In genomic region chr11:65113839-65114238, GRCh38 we compare ENCODE assay signal across 11 cellular contexts. TPM values are rescaled to one million over a fixed set of nuclear protein-coding genes. Genes with fewer than 3 reads are reported as not detected.
DNase-seq lines count a peak whose midpoint lies in the region; ATAC-seq and TF ChIP-seq lines count a peak whose summit lies in the region.
"Had no signal": no experiment of that assay in that cellular context is flagged by ENCODE, and none has a peak within 500 bp of the region (broad histone marks: within the 10 kb centered on the region; RNA-seq: fewer than 3 reads in every experiment).

No MANE protein-coding gene starts in this region.

- WGBS in hepatocyte (ENCODE audit: low lambda C conversion rate, missing lambda C conversion rate): 90% methylated on average over 6 of the region's 6 CpGs
- WGBS in sigmoid colon, 2 donors: 52 to 73% methylated on average over 6 of the region's 6 CpGs

- H3K9me3 ChIP-seq in hepatocyte (ENCODE audit: low read depth): no peaks in the 10 kb centered on the region
- no peaks in the 10 kb centered on the region for H3K9me3 ChIP-seq in sigmoid colon
- H3K9me3 ChIP-seq: ascending aorta had no signal

- H3K36me3 ChIP-seq in hepatocyte (replicated peaks; ENCODE audit: insufficient read depth, low read depth): no peaks in the 10 kb centered on the region
- peaks cover 0 to 23% (median 5%) of the 10 kb centered on the region in 4 donors for H3K36me3 ChIP-seq in sigmoid colon

- POLR2A ChIA-PET in WTC11 (lab: Charles Lee): no interaction called here

- DNase-seq in activated T-cell treated with anti-CD3 and anti-CD28 coated beads, Interleukin-2, amount 50 U/mL, for 24 hours: no peak
- DNase-seq in activated T-cell treated with anti-CD3 and anti-CD28 coated beads, Interleukin-2, amount 50 U/mL, for 1 hour: no peak
- DNase-seq in WTC11 (ENCODE audit: low spot score) (no peak), hepatocyte (ENCODE audit: low spot score) (no peak), sigmoid colon (peak; percentile 44), GF-D8 (lab: John Stamatoyannopoulos, UW) (no peak), NCI-H128 (lab: John Stamatoyannopoulos, UW; ENCODE audit: unreplicated experiment) (no peak)
- no peak for DNase-seq in effector CD4-positive, alpha-beta T cell
- DNase-seq: activated CD4-positive, alpha-beta T cell treated with anti-CD3 and anti-CD28 coated beads for 1 hour had no signal

- H3K9me2 ChIP-seq in hepatocyte (replicated peaks; ENCODE audit: insufficient read depth): no peaks in the 10 kb centered on the region

- no peak overlapping the region for H2AFZ ChIP-seq in hepatocyte

- intact Hi-C loops in sigmoid colon (cut with DNase I): loop anchor here (10.0 kb wide), 2 partner anchors 269 to 501 kb away; partner anchors contain the start of genes CDC42BPG, MAP3K11 and PCNX3

- H3K4me1 Mint-ChIP-seq in activated T-cell treated with anti-CD3 and anti-CD28 coated beads, Interleukin-2, amount 50 U/mL, for 24 hours (ENCODE audit: low read depth): peaks cover 69% of the 10 kb centered on the region
- H3K4me1 Mint-ChIP-seq in WTC11: peaks cover 20% of the 10 kb centered on the region

- ATAC-seq in WTC11: no peak

- no peaks in the 10 kb centered on the region for H3K9me3 Mint-ChIP-seq in activated T-cell treated with anti-CD3 and anti-CD28 coated beads, Interleukin-2, amount 50 U/mL, for 24 hours
- no peaks in the 10 kb centered on the region for H3K9me3 Mint-ChIP-seq in WTC11

- no peaks in the 10 kb centered on the region for H3K27me3 Mint-ChIP-seq in activated T-cell treated with anti-CD3 and anti-CD28 coated beads, Interleukin-2, amount 50 U/mL, for 24 hours
- no peaks in the 10 kb centered on the region for H3K27me3 Mint-ChIP-seq in WTC11 (ENCODE audit: low read depth)

- H3K4me3 ChIP-seq in hepatocyte (no peak overlapping the region), sigmoid colon (no peak overlapping the region)

- H3K27ac Mint-ChIP-seq in activated T-cell treated with anti-CD3 and anti-CD28 coated beads, Interleukin-2, amount 50 U/mL, for 24 hours: peak overlapping the region; percentile 85
- H3K27ac Mint-ChIP-seq in WTC11: peak overlapping the region; percentile 52

- TF ChIP-seq POLR2A in sigmoid colon (IDR thresholded peaks at IDR 0.05): no peak

- H3K79me2 ChIP-seq in hepatocyte: peaks cover 43% of the 10 kb centered on the region

- H3K4me3 Mint-ChIP-seq in activated T-cell treated with anti-CD3 and anti-CD28 coated beads, Interleukin-2, amount 50 U/mL, for 24 hours: peak overlapping the region; percentile 89
- H3K4me3 Mint-ChIP-seq in WTC11: peak overlapping the region; percentile 91

- H3K27me3 ChIP-seq in hepatocyte: no peaks in the 10 kb centered on the region
- no peaks in the 10 kb centered on the region for H3K27me3 ChIP-seq in sigmoid colon
- H3K27me3 ChIP-seq: ascending aorta had no signal

- CTCF ChIA-PET in WTC11 (lab: Charles Lee): interaction anchor here (1.3 to 4.8 kb wide), 9 partner anchors 7 to 310 kb away, joined by 3 to 56 read pairs (median 11); partner anchors contain the start of genes ARL2, CAPN1, FAU and MRPL49

- no peaks in the 10 kb centered on the region for H4K20me1 ChIP-seq in hepatocyte (ENCODE audit: insufficient read depth, poor library complexity, severe bottlenecking)

- H3K27ac ChIP-seq in hepatocyte: no peak overlapping the region
- no peak overlapping the region for H3K27ac ChIP-seq in sigmoid colon
- H3K27ac ChIP-seq: ascending aorta, KMS-11 had no signal

- H3K4me2 ChIP-seq in hepatocyte: peak overlapping the region; percentile 99
- H3K4me2 ChIP-seq: KMS-11 had no signal

- H3K4me1 ChIP-seq in hepatocyte (ENCODE audit: insufficient read depth) (peaks cover 27% of the 10 kb centered on the region), sigmoid colon (peaks cover 0 to 60% (median 53%) of the 10 kb centered on the region in 4 donors)

- no peak for TF ChIP-seq EP300 in sigmoid colon (IDR thresholded peaks at IDR 0.05)

- no peak for TF ChIP-seq CTCF in WTC11 (IDR thresholded peaks at IDR 0.05)
- TF ChIP-seq CTCF in hepatocyte (IDR thresholded peaks at IDR 0.05; ENCODE audit: poor library complexity): no peak
- TF ChIP-seq CTCF in sigmoid colon (IDR thresholded peaks at IDR 0.05): no peak

- peaks cover 67% of the 10 kb centered on the region for H3K36me3 Mint-ChIP-seq in activated T-cell treated with anti-CD3 and anti-CD28 coated beads, Interleukin-2, amount 50 U/mL, for 24 hours (ENCODE audit: low read depth)
- peaks cover 7% of the 10 kb centered on the region for H3K36me3 Mint-ChIP-seq in WTC11

TF ChIP-seq in WTC11, 78 proteins besides CTCF, POLR2A, EP300 and RAD21 (continues in another document):
- TF ChIP-seq ZNF423 (CRISPR knock-in tag; IDR thresholded peaks at IDR 0.05) (no peak), ZNF219 (CRISPR knock-in tag; IDR thresholded peaks at IDR 0.05; ENCODE audit: borderline replicate concordance) (no peak), SMAD3 (CRISPR knock-in tag; IDR thresholded peaks at IDR 0.05; ENCODE audit: borderline replicate concordance) (no peak), USF1 (CRISPR knock-in tag; IDR thresholded peaks at IDR 0.05) (no peak), TCF7 (CRISPR knock-in tag; IDR thresholded peaks at IDR 0.05; ENCODE audit: low read depth) (no peak), FOXP1 (CRISPR knock-in tag; IDR thresholded peaks at IDR 0.05; ENCODE audit: borderline replicate concordance) (no peak), HMGA2 (CRISPR knock-in tag; IDR thresholded peaks at IDR 0.05) (no peak), ATF3 (CRISPR knock-in tag; conservative IDR thresholded peaks at IDR 0.05) (no peak), CDX4 (CRISPR knock-in tag; IDR thresholded peaks at IDR 0.05; ENCODE audit: borderline replicate concordance) (no peak), ETV6 (CRISPR knock-in tag; IDR thresholded peaks at IDR 0.05) (no peak), NFATC4 (CRISPR knock-in tag; IDR thresholded peaks at IDR 0.05) (no peak), ZMAT4 (CRISPR knock-in tag; IDR thresholded peaks at IDR 0.05) (no peak), JAZF1 (CRISPR knock-in tag; IDR thresholded peaks at IDR 0.05) (no peak)

RNA-seq across cellular contexts. Expression of gene TM7SF2, which starts 2.2 kb away (rescaled TPM):
- total RNA-seq in WTC11 (2021): 63.8 to 74.9 TPM (median 71.5 TPM) in 3 replicates
- total RNA-seq in hepatocyte: 124 and 133 TPM in 2 replicates
- polyA plus RNA-seq in hepatocyte: 194 and 209 TPM in 2 replicates
- total RNA-seq in sigmoid colon: 10 to 100 TPM; 15.6 to 20.3 (median 17.5) TPM
- polyA plus RNA-seq in sigmoid colon: 10 to 100 TPM in 2 of 3 donors, 1 to 10 TPM in 1; 3.6 to 43.2 (median 10.2) TPM

RNA-seq across cellular contexts. Expression of gene ZNHIT2, which starts 3.7 kb away (rescaled TPM):
- total RNA-seq in WTC11 (2021) (15.9 to 18.3 TPM (median 16.7 TPM) in 3 replicates), hepatocyte (8.3 and 13.5 TPM in 2 replicates), sigmoid colon (10 to 100 TPM; 13.6 to 16.3 (median 15.0) TPM)
- polyA plus RNA-seq in hepatocyte (22.1 and 23.7 TPM in 2 replicates), sigmoid colon (10 to 100 TPM in 1 of 3 donors, 1 to 10 TPM in 2; 8.3 to 12.7 (median 9.6) TPM)

RNA-seq across cellular contexts. Expression of gene FAU, which starts 8.1 kb away (rescaled TPM):
- 951 to 991 TPM (median 985 TPM) in 3 replicates for total RNA-seq in WTC11 (2021)
- 211 and 264 TPM in 2 replicates for total RNA-seq in hepatocyte
- polyA plus RNA-seq in hepatocyte: 434 and 462 TPM in 2 replicates
- 1,000 to 10,000 TPM; 1,235 to 1,561 (median 1,347) TPM for total RNA-seq in sigmoid colon
- polyA plus RNA-seq in sigmoid colon: 1,000 to 10,000 TPM in 2 of 3 donors, 100 to 1,000 TPM in 1; 811 to 1,178 (median 1,151) TPM

RNA-seq across cellular contexts. Expression of gene MRPL49, which starts 8.3 kb away (rescaled TPM):
- 51.3 to 55.9 TPM (median 53.3 TPM) in 3 replicates for total RNA-seq in WTC11 (2021)
- total RNA-seq in hepatocyte: 57.6 and 71.0 TPM in 2 replicates
- 46.2 and 46.8 TPM in 2 replicates for polyA plus RNA-seq in hepatocyte
- total RNA-seq in sigmoid colon: 100 to 1,000 TPM in 1 of 4 donors, 10 to 100 TPM in 3; 41.5 to 104 (median 72.4) TPM
- polyA plus RNA-seq in sigmoid colon: 10 to 100 TPM; 63.7 to 76.3 (median 69.8) TPM

RNA-seq across cellular contexts. Expression of gene VPS51, which starts 17.8 kb away (rescaled TPM):
- total RNA-seq in WTC11 (2021) (122 to 136 TPM (median 123 TPM) in 3 replicates), hepatocyte (201 and 242 TPM in 2 replicates), sigmoid colon (100 to 1,000 TPM; 211 to 752 (median 281) TPM)
- polyA plus RNA-seq in hepatocyte (63.5 and 80.0 TPM in 2 replicates), sigmoid colon (100 to 1,000 TPM in 2 of 3 donors, 10 to 100 TPM in 1; 86.2 to 180 (median 108) TPM)
